In the genomic region with DNA sequence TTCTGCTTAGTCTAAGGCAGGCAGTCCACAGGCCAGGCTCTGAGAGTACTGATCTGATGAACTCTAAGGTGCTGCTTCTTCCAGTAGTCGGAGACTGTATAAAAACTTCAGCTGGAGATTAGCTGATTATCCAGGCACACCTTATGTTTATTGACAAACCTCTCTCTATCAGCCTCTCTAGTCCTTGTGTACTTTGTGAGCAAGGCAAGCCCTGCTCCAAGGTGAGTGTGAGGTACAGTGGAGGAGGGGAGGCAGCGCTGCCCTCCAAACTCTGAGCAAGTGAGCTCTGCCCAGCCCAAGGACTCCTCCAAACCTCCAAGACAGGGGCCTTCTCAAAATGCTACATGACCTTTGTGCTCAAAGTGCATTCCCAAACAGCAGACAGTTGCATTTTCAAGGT, we compare ENCODE assay signal across 19 cellular contexts.
"Had no signal": no experiment of that assay in that cellular context is flagged by ENCODE, and none has a peak within 500 bp of the region (broad histone marks: within the 10 kb centered on the region; RNA-seq: fewer than 3 reads in every experiment).

No MANE protein-coding gene starts in this region.

- H3K4me3 ChIP-seq: coronary artery, esophagus muscularis mucosa, prostate gland, right atrium auricular region, tibial nerve had no signal

- DNase-seq: activated CD4-positive, alpha-beta memory T cell treated with anti-CD3 and anti-CD28 coated beads, Interleukin-2, amount 10 ng/mL, durations not matched to agents 7 days and 5 days; activated CD4-positive, alpha-beta T cell treated with anti-CD3 and anti-CD28 coated beads, Interleukin-2, amount 10 ng/mL, durations not matched to agents 24 days and 14 days; activated effector memory CD4-positive, alpha-beta T cell treated with Interleukin-2 at 50 U/mL for 16 hours; activated naive CD4-positive, alpha-beta T cell treated with anti-CD3 and anti-CD28 coated beads, Interleukin-2, amount 10 ng/mL, durations not matched to agents 7 days and 5 days; activated T-cell treated with anti-CD3 and anti-CD28 coated beads, Interleukin-2, amount 50 U/mL, for 72 hours; cerebellar nuclear complex; glutamatergic neuron; hypothalamus; mesenchymal stem cell; naive thymus-derived CD4-positive, alpha-beta T cell; stimulated activated CD4-positive, alpha-beta T cell treated with anti-CD3 and anti-CD28 coated beads, Interleukin-12 subunit alpha, Interleukin-12 subunit beta, amount 100 ng/mL, for 4 hours had no signal

- H3K36me3 ChIP-seq: esophagus muscularis mucosa, prostate gland, right atrium auricular region, tibial nerve had no signal

- H3K9me3 ChIP-seq: esophagus muscularis mucosa, prostate gland, right atrium auricular region, tibial nerve had no signal

- H3K4me1 ChIP-seq: esophagus muscularis mucosa, prostate gland, right atrium auricular region, tibial nerve had no signal

- ATAC-seq: activated CD4-positive, CD25-positive, alpha-beta regulatory T cell treated with anti-CD3 and anti-CD28 coated beads, Interleukin-2, amount 50 U/mL, for 24 hours; activated T-cell treated with anti-CD3 and anti-CD28 coated beads, Interleukin-2, amount 50 U/mL, for 72 hours had no signal

- FAIRE-seq: frontal cortex had no signal

- H3K27me3 ChIP-seq: esophagus muscularis mucosa, right atrium auricular region, tibial nerve had no signal

- H3K27ac ChIP-seq: coronary artery, esophagus muscularis mucosa, prostate gland, tibial nerve, VCaP had no signal
